8 cellular contexts compared by ENCODE assay signal in genomic region chr1:203006948-203007871, GRCh38. TPM values are rescaled to one million over a fixed set of nuclear protein-coding genes. Genes with fewer than 3 reads are reported as not detected.
DNase-seq lines count a peak whose midpoint lies in the region; ATAC-seq and TF ChIP-seq lines count a peak whose summit lies in the region.

TMEM183A (plus strand) TSS chr1:203007374; CDS start chr1:203007466, 92 bp downstream.

- H3K36me3 Mint-ChIP-seq in T-helper 17 cell (ENCODE audit: low read depth) = peaks cover 4% of the 10 kb centered on the region
- peaks cover 8% of the 10 kb centered on the region for H3K36me3 Mint-ChIP-seq in progenitor cell of endocrine pancreas (ENCODE audit: insufficient read depth)

- TF ChIP-seq CTCF in GM13977 (IDR thresholded peaks at IDR 0.05; ENCODE audit: extremely low read depth, insufficient read depth, missing control alignments) = no peak
- TF ChIP-seq CTCF in left ventricle myocardium inferior (IDR thresholded peaks at IDR 0.05; ENCODE audit: borderline replicate concordance) = no peak
- no peak for TF ChIP-seq CTCF in progenitor cell of endocrine pancreas (IDR thresholded peaks at IDR 0.05; ENCODE audit: unreplicated experiment)

- peaks cover 3% of the 10 kb centered on the region for H3K9me3 Mint-ChIP-seq in progenitor cell of endocrine pancreas (ENCODE audit: low read depth)

- H3K9me3 ChIP-seq in T-helper 17 cell (ENCODE audit: control insufficient read depth, low read length, poor library complexity, severe bottlenecking) (no peaks in the 10 kb centered on the region), left ventricle myocardium inferior (replicated peaks) (no peaks in the 10 kb centered on the region)

- H3K27me3 Mint-ChIP-seq in T-helper 17 cell = no peaks in the 10 kb centered on the region
- H3K27me3 Mint-ChIP-seq in progenitor cell of endocrine pancreas = no peaks in the 10 kb centered on the region

- H3K4me3 ChIP-seq in left ventricle myocardium inferior = peak within 1 kb of the TSS; percentile 95

- H3K4me1 Mint-ChIP-seq in T-helper 17 cell (peaks cover 25% of the 10 kb centered on the region), progenitor cell of endocrine pancreas (ENCODE audit: low read depth) (peaks cover 22% of the 10 kb centered on the region)

- in situ Hi-C loops in GM13977 (cut with MboI; ENCODE audit: low pct_unique_long_range_greater_than_20kb, low sequenced_read_pairs, unreplicated experiment) = no loop called here

- peaks cover 48% of the 10 kb centered on the region for H3K4me1 ChIP-seq in left ventricle myocardium inferior

- peaks cover 34% of the 10 kb centered on the region for H3K36me3 ChIP-seq in left ventricle myocardium inferior

- H3K27ac Mint-ChIP-seq in T-helper 17 cell = peak within 1 kb of the TSS; percentile 97
- peak within 1 kb of the TSS; percentile 99 for H3K27ac Mint-ChIP-seq in progenitor cell of endocrine pancreas

- H3K27me3 ChIP-seq in left ventricle myocardium inferior (ENCODE audit: low read depth) = no peaks in the 10 kb centered on the region

- ATAC-seq in HG02884 (IDR thresholded peaks at IDR 0.05; ENCODE audit: unreplicated experiment) (peak; percentile 89), T-helper 17 cell (peak; percentile 94)

- H3K27ac ChIP-seq in left ventricle myocardium inferior (replicated peaks) = peak within 1 kb of the TSS; percentile 92

- H3K4me3 Mint-ChIP-seq in T-helper 17 cell (peak within 1 kb of the TSS; percentile 95), progenitor cell of endocrine pancreas (ENCODE audit: low read depth) (peak within 1 kb of the TSS; percentile 95)

- intact Hi-C loops in left ventricle myocardium inferior (cut with micrococcal nuclease) = loop anchor here (10.0 kb wide), 1 partner anchor 252 kb away; no protein-coding TSS in a partner anchor

- DNase-seq in GM13977 (ENCODE audit: low spot score) (peak; percentile 91), NCI-H1694 treated with DMSO at 0.1 percent for 48 hours (lab: John Stamatoyannopoulos, UW) (peak; percentile 93), T-helper 17 cell (peak; percentile 83 to 87 (median 85)), amygdala (lab: John Stamatoyannopoulos, UW) (peak; percentile 52 to 96 (median 90)), left ventricle myocardium inferior (peak; percentile 95), progenitor cell of endocrine pancreas (ENCODE audit: low spot score, unreplicated experiment) (peak; percentile 94), ureter (ENCODE audit: low spot score) (peak; percentile 98)

RNA-seq across cellular contexts. Expression of gene TMEM183A, which starts in this region (rescaled TPM):
- total RNA-seq in T-helper 17 cell (100 to 1,000 TPM; 118 to 130 TPM), left ventricle myocardium inferior (21.8 TPM), progenitor cell of endocrine pancreas (74.3 and 77.4 TPM in 2 replicates), ureter (50.7 TPM)

Comparison
In these comparisons a context has a peak if more than half of its experiments do, and no peak if none do; other contexts are left out.
1. Peak in every context shown above with its lines: DNase-seq, ATAC-seq, H3K4me3 ChIP-seq and H3K27ac ChIP-seq.